15 cellular contexts compared by ENCODE assay signal in the genomic region with DNA sequence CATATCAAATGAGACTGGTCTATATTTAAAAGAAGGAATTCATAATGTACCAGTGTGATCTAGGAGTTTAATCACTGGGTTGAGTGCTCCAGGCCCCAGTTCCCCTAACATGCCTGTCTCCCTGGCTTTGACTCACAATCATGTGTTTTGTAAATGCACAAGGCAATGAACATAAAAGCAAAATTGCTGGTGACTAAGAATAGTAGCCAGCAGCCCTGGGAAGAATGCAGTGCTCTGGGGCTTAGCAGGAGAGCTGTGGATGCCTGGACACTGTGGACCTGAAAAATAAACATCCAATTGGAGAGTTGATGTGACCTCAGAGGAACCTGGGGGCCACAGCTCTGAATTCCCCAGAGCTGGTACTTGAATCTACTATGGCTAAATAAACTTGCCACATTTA. TPM values are rescaled to one million over a fixed set of nuclear protein-coding genes. Genes with fewer than 3 reads are reported as not detected.
DNase-seq lines count a peak whose midpoint lies in the region; ATAC-seq and TF ChIP-seq lines count a peak whose summit lies in the region.
"Had no signal": no experiment of that assay in that cellular context is flagged by ENCODE, and none has a peak within 500 bp of the region (broad histone marks: within the 10 kb centered on the region; RNA-seq: fewer than 3 reads in every experiment).

No MANE protein-coding gene starts in this region.

- H3K36me3 Mint-ChIP-seq in glutamatergic neuron (ENCODE audit: unreplicated experiment), result no peaks in the 10 kb centered on the region

- H3K36me3 ChIP-seq in kidney epithelial cell (ENCODE audit: control insufficient read depth, insufficient read depth, low read length) (no peaks in the 10 kb centered on the region), spleen (no peaks in the 10 kb centered on the region)
- H3K36me3 ChIP-seq: right lobe of liver had no signal

- no peaks in the 10 kb centered on the region for H3K27me3 ChIP-seq in kidney epithelial cell (ENCODE audit: control insufficient read depth, insufficient read depth, low read length)
- peaks cover 0 to 7% (median 0%) of the 10 kb centered on the region in 7 donors for H3K27me3 ChIP-seq in spleen (replicated peaks in 1 of 7)
- H3K27me3 ChIP-seq: right lobe of liver had no signal

- H3K4me1 Mint-ChIP-seq in glutamatergic neuron (ENCODE audit: low read depth, unreplicated experiment), result peaks cover 7% of the 10 kb centered on the region

- no peak overlapping the region for H3K4me3 Mint-ChIP-seq in glutamatergic neuron (ENCODE audit: unreplicated experiment)
- H3K4me3 Mint-ChIP-seq: activated CD8-positive, alpha-beta T cell treated with anti-CD3 and anti-CD28 coated beads for 36 hours had no signal

- intact Hi-C loops in spleen (cut with DNase I; ENCODE audit: low total_unique reads), result no loop called here

- no peak overlapping the region for H3K4me3 ChIP-seq in kidney epithelial cell (ENCODE audit: low read depth, low read length)
- H3K4me3 ChIP-seq in spleen, result no peak overlapping the region
- H3K4me3 ChIP-seq: right lobe of liver had no signal

- TF ChIP-seq POLR2A in spleen (IDR thresholded peaks at IDR 0.05) (no peak), erythroblast (IDR thresholded peaks at IDR 0.05; ENCODE audit: low read length) (no peak)

- no peaks in the 10 kb centered on the region for H3K4me1 ChIP-seq in spleen
- H3K4me1 ChIP-seq: right lobe of liver had no signal

- no peak overlapping the region for H3K27ac Mint-ChIP-seq in glutamatergic neuron (ENCODE audit: unreplicated experiment)
- H3K27ac Mint-ChIP-seq: activated CD8-positive, alpha-beta T cell treated with anti-CD3 and anti-CD28 coated beads for 36 hours had no signal

- TF ChIP-seq CTCF in kidney epithelial cell (IDR thresholded peaks at IDR 0.05; ENCODE audit: insufficient read depth, low read length, poor library complexity, severe bottlenecking), result no peak
- no peak for TF ChIP-seq CTCF in spleen (IDR thresholded peaks at IDR 0.05 in 8 of 11, conservative IDR thresholded peaks at IDR 0.05 in 3 of 11)
- TF ChIP-seq CTCF in glutamatergic neuron (IDR thresholded peaks at IDR 0.05; ENCODE audit: partially characterized antibody, unreplicated experiment), result no peak

- DNase-seq in EH (ENCODE audit: low read depth) (peak; percentile 44), NCI-H146 treated with DMSO at 0.1 percent for 48 hours (lab: John Stamatoyannopoulos, UW; ENCODE audit: unreplicated experiment) (peak; percentile 18), epithelial cell of prostate (ENCODE audit: low read depth, low spot score) (peak; percentile 26), kidney epithelial cell (ENCODE audit: low read depth) (peak; percentile 67), spleen (no peak), erythroblast (lab: John Stamatoyannopoulos, UW) (no peak), glutamatergic neuron (no peak)
- DNase-seq: activated CD8-positive, alpha-beta T cell treated with anti-CD3 and anti-CD28 coated beads for 36 hours; central memory CD4-positive, alpha-beta T cell; NCI-H1105; right lobe of liver had no signal

- H3K27ac ChIP-seq in epithelial cell of prostate, result no peak overlapping the region
- H3K27ac ChIP-seq in spleen, result no peak overlapping the region
- H3K27ac ChIP-seq: C4-2B, right lobe of liver had no signal

- no peak for ATAC-seq in GM21360 (IDR thresholded peaks at IDR 0.05; ENCODE audit: unreplicated experiment)
- ATAC-seq: activated CD8-positive, alpha-beta T cell treated with anti-CD3 and anti-CD28 coated beads for 36 hours; right lobe of liver had no signal

- H3K9me3 ChIP-seq in spleen, result no peaks in the 10 kb centered on the region
- H3K9me3 ChIP-seq: right lobe of liver had no signal

- peaks cover 2% of the 10 kb centered on the region for H3K9me3 Mint-ChIP-seq in glutamatergic neuron (ENCODE audit: unreplicated experiment)
- H3K9me3 Mint-ChIP-seq: activated CD8-positive, alpha-beta T cell treated with anti-CD3 and anti-CD28 coated beads for 36 hours had no signal

- H3K27me3 Mint-ChIP-seq in glutamatergic neuron (ENCODE audit: unreplicated experiment), result no peaks in the 10 kb centered on the region
- H3K27me3 Mint-ChIP-seq: activated CD8-positive, alpha-beta T cell treated with anti-CD3 and anti-CD28 coated beads for 36 hours had no signal

RNA-seq across cellular contexts. Expression of gene SYNPR, which starts 50.3 kb away (rescaled TPM):
- total RNA-seq in kidney epithelial cell (not detected in 2 replicates), spleen (not detected), glutamatergic neuron (ENCODE audit: unreplicated experiment) (6.1 TPM)
- not detected for polyA plus RNA-seq in spleen
- total RNA-seq: activated CD8-positive, alpha-beta T cell treated with anti-CD3 and anti-CD28 coated beads for 36 hours; endothelial cell of umbilical vein; mucosa of gallbladder; right lobe of liver had no signal
- polyA plus RNA-seq: endothelial cell of umbilical vein had no signal

Comparison
In these comparisons a context has a peak if more than half of its experiments do, and no peak if none do; other contexts are left out.
1. DNase-seq: peak in EH (single experiment), NCI-H146 treated with DMSO at 0.1 percent for 48 hours (single experiment), epithelial cell of prostate (single experiment) and kidney epithelial cell (single experiment); none in spleen (single experiment), erythroblast (0 of 2) and glutamatergic neuron (single experiment).